Comparison of ENCODE assay signal across 2 cellular contexts in the genomic region with DNA sequence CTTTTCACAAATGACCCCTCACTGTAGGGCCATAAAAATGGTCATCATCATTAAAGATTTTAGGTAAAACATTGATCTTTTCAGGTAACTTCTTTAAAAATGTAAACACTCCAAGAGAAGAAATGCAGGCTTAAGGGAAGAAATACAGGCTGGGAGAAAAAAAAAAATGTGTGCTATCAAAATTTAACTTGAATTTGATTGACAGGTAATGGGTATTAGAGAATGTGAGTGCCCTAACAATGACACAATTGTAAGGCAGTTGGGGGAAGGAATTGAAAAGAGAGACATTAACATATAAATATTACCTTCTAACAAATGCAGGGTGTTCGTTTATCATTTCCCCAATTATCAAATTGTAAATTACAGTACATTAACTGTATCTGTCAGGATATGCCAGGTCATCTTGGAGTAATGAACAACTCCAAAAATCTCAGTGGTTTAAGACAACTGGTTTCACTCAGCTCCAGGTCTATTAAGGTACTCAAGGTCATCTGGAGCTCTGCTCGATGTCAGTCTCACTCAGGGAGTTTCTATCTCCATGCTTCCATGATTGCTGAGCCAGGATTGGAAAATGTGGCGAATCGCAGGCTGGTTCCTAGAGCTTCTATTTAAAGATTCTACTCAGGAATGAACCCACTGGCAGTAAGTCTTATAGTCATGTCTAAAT.
TF ChIP-seq lines count a peak whose summit lies in the region.

No MANE protein-coding gene starts in this region.

TF ChIP-seq in GM23338, 12 proteins besides CTCF, POLR2A, EP300 and RAD21 (continues in another document):
- TF ChIP-seq, protein P1, sequence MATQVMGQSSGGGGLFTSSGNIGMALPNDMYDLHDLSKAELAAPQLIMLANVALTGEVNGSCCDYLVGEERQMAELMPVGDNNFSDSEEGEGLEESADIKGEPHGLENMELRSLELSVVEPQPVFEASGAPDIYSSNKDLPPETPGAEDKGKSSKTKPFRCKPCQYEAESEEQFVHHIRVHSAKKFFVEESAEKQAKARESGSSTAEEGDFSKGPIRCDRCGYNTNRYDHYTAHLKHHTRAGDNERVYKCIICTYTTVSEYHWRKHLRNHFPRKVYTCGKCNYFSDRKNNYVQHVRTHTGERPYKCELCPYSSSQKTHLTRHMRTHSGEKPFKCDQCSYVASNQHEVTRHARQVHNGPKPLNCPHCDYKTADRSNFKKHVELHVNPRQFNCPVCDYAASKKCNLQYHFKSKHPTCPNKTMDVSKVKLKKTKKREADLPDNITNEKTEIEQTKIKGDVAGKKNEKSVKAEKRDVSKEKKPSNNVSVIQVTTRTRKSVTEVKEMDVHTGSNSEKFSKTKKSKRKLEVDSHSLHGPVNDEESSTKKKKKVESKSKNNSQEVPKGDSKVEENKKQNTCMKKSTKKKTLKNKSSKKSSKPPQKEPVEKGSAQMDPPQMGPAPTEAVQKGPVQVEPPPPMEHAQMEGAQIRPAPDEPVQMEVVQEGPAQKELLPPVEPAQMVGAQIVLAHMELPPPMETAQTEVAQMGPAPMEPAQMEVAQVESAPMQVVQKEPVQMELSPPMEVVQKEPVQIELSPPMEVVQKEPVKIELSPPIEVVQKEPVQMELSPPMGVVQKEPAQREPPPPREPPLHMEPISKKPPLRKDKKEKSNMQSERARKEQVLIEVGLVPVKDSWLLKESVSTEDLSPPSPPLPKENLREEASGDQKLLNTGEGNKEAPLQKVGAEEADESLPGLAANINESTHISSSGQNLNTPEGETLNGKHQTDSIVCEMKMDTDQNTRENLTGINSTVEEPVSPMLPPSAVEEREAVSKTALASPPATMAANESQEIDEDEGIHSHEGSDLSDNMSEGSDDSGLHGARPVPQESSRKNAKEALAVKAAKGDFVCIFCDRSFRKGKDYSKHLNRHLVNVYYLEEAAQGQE (IDR thresholded peaks at IDR 0.05; ENCODE audit: unreplicated experiment) = no peak
- TF ChIP-seq EZH2 (IDR thresholded peaks at IDR 0.05; ENCODE audit: low read depth, unreplicated experiment) (no peak), POLR2AphosphoS5 (IDR thresholded peaks at IDR 0.05; ENCODE audit: low read depth) (no peak), ZNF331 (CRISPR knock-in tag; IDR thresholded peaks at IDR 0.05; ENCODE audit: low read depth) (no peak), CREB1 (CRISPR knock-in tag; IDR thresholded peaks at IDR 0.05; ENCODE audit: low read depth) (no peak), EZH2phosphoT487 (IDR thresholded peaks at IDR 0.05; ENCODE audit: unreplicated experiment) (no peak)
- TF ChIP-seq, protein P2, sequence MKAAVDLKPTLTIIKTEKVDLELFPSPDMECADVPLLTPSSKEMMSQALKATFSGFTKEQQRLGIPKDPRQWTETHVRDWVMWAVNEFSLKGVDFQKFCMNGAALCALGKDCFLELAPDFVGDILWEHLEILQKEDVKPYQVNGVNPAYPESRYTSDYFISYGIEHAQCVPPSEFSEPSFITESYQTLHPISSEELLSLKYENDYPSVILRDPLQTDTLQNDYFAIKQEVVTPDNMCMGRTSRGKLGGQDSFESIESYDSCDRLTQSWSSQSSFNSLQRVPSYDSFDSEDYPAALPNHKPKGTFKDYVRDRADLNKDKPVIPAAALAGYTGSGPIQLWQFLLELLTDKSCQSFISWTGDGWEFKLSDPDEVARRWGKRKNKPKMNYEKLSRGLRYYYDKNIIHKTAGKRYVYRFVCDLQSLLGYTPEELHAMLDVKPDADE (IDR thresholded peaks at IDR 0.05) = no peak
- TF ChIP-seq, protein P3, sequence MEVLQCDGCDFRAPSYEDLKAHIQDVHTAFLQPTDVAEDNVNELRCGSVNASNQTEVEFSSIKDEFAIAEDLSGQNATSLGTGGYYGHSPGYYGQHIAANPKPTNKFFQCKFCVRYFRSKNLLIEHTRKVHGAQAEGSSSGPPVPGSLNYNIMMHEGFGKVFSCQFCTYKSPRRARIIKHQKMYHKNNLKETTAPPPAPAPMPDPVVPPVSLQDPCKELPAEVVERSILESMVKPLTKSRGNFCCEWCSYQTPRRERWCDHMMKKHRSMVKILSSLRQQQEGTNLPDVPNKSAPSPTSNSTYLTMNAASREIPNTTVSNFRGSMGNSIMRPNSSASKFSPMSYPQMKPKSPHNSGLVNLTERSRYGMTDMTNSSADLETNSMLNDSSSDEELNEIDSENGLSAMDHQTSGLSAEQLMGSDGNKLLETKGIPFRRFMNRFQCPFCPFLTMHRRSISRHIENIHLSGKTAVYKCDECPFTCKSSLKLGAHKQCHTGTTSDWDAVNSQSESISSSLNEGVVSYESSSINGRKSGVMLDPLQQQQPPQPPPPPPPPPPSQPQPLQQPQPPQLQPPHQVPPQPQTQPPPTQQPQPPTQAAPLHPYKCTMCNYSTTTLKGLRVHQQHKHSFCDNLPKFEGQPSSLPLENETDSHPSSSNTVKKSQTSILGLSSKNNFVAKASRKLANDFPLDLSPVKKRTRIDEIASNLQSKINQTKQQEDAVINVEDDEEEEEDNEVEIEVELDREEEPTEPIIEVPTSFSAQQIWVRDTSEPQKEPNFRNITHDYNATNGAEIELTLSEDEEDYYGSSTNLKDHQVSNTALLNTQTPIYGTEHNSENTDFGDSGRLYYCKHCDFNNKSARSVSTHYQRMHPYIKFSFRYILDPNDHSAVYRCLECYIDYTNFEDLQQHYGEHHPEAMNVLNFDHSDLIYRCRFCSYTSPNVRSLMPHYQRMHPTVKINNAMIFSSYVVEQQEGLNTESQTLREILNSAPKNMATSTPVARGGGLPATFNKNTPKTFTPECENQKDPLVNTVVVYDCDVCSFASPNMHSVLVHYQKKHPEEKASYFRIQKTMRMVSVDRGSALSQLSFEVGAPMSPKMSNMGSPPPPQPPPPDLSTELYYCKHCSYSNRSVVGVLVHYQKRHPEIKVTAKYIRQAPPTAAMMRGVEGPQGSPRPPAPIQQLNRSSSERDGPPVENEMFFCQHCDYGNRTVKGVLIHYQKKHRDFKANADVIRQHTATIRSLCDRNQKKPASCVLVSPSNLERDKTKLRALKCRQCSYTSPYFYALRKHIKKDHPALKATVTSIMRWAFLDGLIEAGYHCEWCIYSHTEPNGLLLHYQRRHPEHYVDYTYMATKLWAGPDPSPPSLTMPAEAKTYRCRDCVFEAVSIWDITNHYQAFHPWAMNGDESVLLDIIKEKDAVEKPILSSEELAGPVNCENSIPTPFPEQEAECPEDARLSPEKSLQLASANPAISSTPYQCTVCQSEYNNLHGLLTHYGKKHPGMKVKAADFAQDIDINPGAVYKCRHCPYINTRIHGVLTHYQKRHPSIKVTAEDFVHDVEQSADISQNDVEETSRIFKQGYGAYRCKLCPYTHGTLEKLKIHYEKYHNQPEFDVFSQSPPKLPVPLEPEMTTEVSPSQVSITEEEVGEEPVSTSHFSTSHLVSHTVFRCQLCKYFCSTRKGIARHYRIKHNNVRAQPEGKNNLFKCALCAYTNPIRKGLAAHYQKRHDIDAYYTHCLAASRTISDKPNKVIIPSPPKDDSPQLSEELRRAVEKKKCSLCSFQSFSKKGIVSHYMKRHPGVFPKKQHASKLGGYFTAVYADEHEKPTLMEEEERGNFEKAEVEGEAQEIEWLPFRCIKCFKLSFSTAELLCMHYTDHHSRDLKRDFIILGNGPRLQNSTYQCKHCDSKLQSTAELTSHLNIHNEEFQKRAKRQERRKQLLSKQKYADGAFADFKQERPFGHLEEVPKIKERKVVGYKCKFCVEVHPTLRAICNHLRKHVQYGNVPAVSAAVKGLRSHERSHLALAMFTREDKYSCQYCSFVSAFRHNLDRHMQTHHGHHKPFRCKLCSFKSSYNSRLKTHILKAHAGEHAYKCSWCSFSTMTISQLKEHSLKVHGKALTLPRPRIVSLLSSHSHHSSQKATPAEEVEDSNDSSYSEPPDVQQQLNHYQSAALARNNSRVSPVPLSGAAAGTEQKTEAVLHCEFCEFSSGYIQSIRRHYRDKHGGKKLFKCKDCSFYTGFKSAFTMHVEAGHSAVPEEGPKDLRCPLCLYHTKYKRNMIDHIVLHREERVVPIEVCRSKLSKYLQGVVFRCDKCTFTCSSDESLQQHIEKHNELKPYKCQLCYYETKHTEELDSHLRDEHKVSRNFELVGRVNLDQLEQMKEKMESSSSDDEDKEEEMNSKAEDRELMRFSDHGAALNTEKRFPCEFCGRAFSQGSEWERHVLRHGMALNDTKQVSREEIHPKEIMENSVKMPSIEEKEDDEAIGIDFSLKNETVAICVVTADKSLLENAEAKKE (CRISPR knock-in tag; IDR thresholded peaks at IDR 0.05) = no peak

TF ChIP-seq in GM12878, 131 proteins besides CTCF, POLR2A, EP300 and RAD21:
- TF ChIP-seq POLR2AphosphoS2 (IDR thresholded peaks at IDR 0.05; ENCODE audit: low read depth, low read length) (no peak), SPI1 (IDR thresholded peaks at IDR 0.05; ENCODE audit: borderline replicate concordance, insufficient read depth, low read depth, low read length) (no peak), SRF (IDR thresholded peaks at IDR 0.05; ENCODE audit: low read depth in 2 of 2, low read length in 2 of 2) (no peak), ZNF384 (IDR thresholded peaks at IDR 0.05; ENCODE audit: borderline replicate concordance, low read depth, low read length) (no peak), ZZZ3 (IDR thresholded peaks at IDR 0.05; ENCODE audit: control insufficient read depth, insufficient read length, low read depth) (no peak)
- TF ChIP-seq, protein P4, sequence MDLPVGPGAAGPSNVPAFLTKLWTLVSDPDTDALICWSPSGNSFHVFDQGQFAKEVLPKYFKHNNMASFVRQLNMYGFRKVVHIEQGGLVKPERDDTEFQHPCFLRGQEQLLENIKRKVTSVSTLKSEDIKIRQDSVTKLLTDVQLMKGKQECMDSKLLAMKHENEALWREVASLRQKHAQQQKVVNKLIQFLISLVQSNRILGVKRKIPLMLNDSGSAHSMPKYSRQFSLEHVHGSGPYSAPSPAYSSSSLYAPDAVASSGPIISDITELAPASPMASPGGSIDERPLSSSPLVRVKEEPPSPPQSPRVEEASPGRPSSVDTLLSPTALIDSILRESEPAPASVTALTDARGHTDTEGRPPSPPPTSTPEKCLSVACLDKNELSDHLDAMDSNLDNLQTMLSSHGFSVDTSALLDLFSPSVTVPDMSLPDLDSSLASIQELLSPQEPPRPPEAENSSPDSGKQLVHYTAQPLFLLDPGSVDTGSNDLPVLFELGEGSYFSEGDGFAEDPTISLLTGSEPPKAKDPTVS (IDR thresholded peaks at IDR 0.05; ENCODE audit: low read depth, low read length) = no peak
- TF ChIP-seq, protein P5, sequence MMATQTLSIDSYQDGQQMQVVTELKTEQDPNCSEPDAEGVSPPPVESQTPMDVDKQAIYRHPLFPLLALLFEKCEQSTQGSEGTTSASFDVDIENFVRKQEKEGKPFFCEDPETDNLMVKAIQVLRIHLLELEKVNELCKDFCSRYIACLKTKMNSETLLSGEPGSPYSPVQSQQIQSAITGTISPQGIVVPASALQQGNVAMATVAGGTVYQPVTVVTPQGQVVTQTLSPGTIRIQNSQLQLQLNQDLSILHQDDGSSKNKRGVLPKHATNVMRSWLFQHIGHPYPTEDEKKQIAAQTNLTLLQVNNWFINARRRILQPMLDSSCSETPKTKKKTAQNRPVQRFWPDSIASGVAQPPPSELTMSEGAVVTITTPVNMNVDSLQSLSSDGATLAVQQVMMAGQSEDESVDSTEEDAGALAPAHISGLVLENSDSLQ (IDR thresholded peaks at IDR 0.05) = peak; percentile 68
